Comparison of ENCODE assay signal across 14 cellular contexts in genomic region chrX:23478056-23478455, GRCh38.
"Had no signal": no experiment of that assay in that cellular context is flagged by ENCODE, and none has a peak within 500 bp of the region (broad histone marks: within the 10 kb centered on the region; RNA-seq: fewer than 3 reads in every experiment).

No MANE protein-coding gene starts in this region.

- DNase-seq: activated CD4-positive, alpha-beta T cell treated with anti-CD3 and anti-CD28 coated beads, Interleukin-2, amount 50 U/mL, for 48 hours; activated CD4-positive, CD25-positive, alpha-beta regulatory T cell treated with anti-CD3 and anti-CD28 coated beads, Interleukin-2, amount 50 U/mL, for 72 hours; activated naive CD4-positive, alpha-beta T cell treated with anti-CD3 and anti-CD28 coated beads, Interleukin-2, amount 10 ng/mL, durations not matched to agents 7 days and 5 days; caudate nucleus; colonic mucosa; glutamatergic neuron; posterior cingulate gyrus; retina; stimulated activated CD4-positive, alpha-beta T cell treated with anti-CD3 and anti-CD28 coated beads, Interleukin-4, amount 100 ng/mL, for 1 hour; stimulated activated naive B cell treated with anti-CD40 and anti-IgM and Interleukin-4, amounts not matched to agents 10 μg/mL and 1 μg/mL and 100 μg/mL, for 72 hours; transverse colon had no signal

- H3K36me3 ChIP-seq: colonic mucosa, transverse colon had no signal

- FAIRE-seq: endometrium had no signal

- ATAC-seq: esophagus mucosa; natural killer cell treated with Interleukin-12 subunit alpha and Interleukin-12 subunit beta and Interleukin-15 and Interleukin-18, amount 100 ng/mL, for 72 hours; stimulated activated naive B cell treated with anti-CD40 and anti-IgM and Interleukin-4, amounts not matched to agents 10 μg/mL and 1 μg/mL and 100 μg/mL, for 72 hours had no signal

- H3K4me3 ChIP-seq: colonic mucosa, transverse colon had no signal

- H3K27me3 ChIP-seq: colonic mucosa, transverse colon had no signal
